1 cellular context compared by ENCODE assay signal in the genomic region with DNA sequence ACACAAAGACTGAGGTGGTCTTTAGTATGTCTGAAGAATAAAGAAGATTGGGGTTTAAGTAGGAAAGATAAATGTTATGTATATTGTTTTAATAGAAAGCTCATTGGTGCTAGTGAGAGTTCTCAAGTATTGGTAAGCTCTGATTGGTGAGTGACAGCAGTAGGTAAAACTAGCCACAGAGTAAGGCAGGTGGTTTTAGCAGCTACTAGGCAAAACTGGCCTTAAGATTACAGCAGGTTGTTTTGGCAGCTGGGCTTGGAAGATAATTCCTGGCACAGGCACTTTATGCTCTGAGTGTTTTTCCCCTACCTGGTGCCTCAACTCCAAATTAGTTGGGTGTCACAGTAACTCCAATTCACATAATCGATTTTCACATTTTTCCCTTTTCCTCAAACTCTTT.
TF ChIP-seq lines count a peak whose summit lies in the region.

No MANE protein-coding gene starts in this region.

TF ChIP-seq in H1, 55 proteins besides CTCF, POLR2A, EP300 and RAD21 (continued from another document):
- TF ChIP-seq SIN3A (conservative IDR thresholded peaks at IDR 0.05 in 1 of 2, IDR thresholded peaks at IDR 0.05 in 1 of 2; ENCODE audit: low read depth in 1 of 2, low read length in 2 of 2): no peak
- no peak for TF ChIP-seq CHD2 (IDR thresholded peaks at IDR 0.05; ENCODE audit: low read length)
- no peak for TF ChIP-seq SRF (IDR thresholded peaks at IDR 0.05; ENCODE audit: low read depth, low read length)
- TF ChIP-seq, protein P1, sequence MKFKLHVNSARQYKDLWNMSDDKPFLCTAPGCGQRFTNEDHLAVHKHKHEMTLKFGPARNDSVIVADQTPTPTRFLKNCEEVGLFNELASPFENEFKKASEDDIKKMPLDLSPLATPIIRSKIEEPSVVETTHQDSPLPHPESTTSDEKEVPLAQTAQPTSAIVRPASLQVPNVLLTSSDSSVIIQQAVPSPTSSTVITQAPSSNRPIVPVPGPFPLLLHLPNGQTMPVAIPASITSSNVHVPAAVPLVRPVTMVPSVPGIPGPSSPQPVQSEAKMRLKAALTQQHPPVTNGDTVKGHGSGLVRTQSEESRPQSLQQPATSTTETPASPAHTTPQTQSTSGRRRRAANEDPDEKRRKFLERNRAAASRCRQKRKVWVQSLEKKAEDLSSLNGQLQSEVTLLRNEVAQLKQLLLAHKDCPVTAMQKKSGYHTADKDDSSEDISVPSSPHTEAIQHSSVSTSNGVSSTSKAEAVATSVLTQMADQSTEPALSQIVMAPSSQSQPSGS (IDR thresholded peaks at IDR 0.05; ENCODE audit: low read length): no peak
- no peak for TF ChIP-seq RFX5 (IDR thresholded peaks at IDR 0.05; ENCODE audit: borderline replicate concordance, low read depth, low read length)
- no peak for TF ChIP-seq CEBPB (IDR thresholded peaks at IDR 0.05; ENCODE audit: low read depth, low read length)
- TF ChIP-seq TAF7 (optimal IDR thresholded peaks at IDR 0.05; ENCODE audit: borderline replicate concordance, low read depth, low read length): no peak
- TF ChIP-seq, protein P2, sequence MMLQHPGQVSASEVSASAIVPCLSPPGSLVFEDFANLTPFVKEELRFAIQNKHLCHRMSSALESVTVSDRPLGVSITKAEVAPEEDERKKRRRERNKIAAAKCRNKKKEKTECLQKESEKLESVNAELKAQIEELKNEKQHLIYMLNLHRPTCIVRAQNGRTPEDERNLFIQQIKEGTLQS (IDR thresholded peaks at IDR 0.05; ENCODE audit: insufficient read depth, low read depth, low read length): no peak
- no peak for TF ChIP-seq SIX5 (IDR thresholded peaks at IDR 0.05; ENCODE audit: low read depth, low read length)
- no peak for TF ChIP-seq NANOG (IDR thresholded peaks at IDR 0.05; ENCODE audit: insufficient read depth, low read depth, low read length, poor library complexity, severe bottlenecking)
- no peak for TF ChIP-seq KDM1A (IDR thresholded peaks at IDR 0.05; ENCODE audit: borderline replicate concordance, low read length)
- no peak for TF ChIP-seq RNF2 (IDR thresholded peaks at IDR 0.05; ENCODE audit: borderline replicate concordance, low read depth, low read length, missing control alignments, poor library complexity, severe bottlenecking)
- TF ChIP-seq CTBP2 (IDR thresholded peaks at IDR 0.05; ENCODE audit: borderline replicate concordance, insufficient read depth, insufficient read length, low read length): no peak
- no peak for TF ChIP-seq SP4 (IDR thresholded peaks at IDR 0.05; ENCODE audit: low read length)
- TF ChIP-seq ASH2L (IDR thresholded peaks at IDR 0.05; ENCODE audit: low read length): no peak
- TF ChIP-seq RBBP5 (IDR thresholded peaks at IDR 0.05; ENCODE audit: borderline replicate concordance, low read depth, low read length): no peak
- TF ChIP-seq, protein P3, sequence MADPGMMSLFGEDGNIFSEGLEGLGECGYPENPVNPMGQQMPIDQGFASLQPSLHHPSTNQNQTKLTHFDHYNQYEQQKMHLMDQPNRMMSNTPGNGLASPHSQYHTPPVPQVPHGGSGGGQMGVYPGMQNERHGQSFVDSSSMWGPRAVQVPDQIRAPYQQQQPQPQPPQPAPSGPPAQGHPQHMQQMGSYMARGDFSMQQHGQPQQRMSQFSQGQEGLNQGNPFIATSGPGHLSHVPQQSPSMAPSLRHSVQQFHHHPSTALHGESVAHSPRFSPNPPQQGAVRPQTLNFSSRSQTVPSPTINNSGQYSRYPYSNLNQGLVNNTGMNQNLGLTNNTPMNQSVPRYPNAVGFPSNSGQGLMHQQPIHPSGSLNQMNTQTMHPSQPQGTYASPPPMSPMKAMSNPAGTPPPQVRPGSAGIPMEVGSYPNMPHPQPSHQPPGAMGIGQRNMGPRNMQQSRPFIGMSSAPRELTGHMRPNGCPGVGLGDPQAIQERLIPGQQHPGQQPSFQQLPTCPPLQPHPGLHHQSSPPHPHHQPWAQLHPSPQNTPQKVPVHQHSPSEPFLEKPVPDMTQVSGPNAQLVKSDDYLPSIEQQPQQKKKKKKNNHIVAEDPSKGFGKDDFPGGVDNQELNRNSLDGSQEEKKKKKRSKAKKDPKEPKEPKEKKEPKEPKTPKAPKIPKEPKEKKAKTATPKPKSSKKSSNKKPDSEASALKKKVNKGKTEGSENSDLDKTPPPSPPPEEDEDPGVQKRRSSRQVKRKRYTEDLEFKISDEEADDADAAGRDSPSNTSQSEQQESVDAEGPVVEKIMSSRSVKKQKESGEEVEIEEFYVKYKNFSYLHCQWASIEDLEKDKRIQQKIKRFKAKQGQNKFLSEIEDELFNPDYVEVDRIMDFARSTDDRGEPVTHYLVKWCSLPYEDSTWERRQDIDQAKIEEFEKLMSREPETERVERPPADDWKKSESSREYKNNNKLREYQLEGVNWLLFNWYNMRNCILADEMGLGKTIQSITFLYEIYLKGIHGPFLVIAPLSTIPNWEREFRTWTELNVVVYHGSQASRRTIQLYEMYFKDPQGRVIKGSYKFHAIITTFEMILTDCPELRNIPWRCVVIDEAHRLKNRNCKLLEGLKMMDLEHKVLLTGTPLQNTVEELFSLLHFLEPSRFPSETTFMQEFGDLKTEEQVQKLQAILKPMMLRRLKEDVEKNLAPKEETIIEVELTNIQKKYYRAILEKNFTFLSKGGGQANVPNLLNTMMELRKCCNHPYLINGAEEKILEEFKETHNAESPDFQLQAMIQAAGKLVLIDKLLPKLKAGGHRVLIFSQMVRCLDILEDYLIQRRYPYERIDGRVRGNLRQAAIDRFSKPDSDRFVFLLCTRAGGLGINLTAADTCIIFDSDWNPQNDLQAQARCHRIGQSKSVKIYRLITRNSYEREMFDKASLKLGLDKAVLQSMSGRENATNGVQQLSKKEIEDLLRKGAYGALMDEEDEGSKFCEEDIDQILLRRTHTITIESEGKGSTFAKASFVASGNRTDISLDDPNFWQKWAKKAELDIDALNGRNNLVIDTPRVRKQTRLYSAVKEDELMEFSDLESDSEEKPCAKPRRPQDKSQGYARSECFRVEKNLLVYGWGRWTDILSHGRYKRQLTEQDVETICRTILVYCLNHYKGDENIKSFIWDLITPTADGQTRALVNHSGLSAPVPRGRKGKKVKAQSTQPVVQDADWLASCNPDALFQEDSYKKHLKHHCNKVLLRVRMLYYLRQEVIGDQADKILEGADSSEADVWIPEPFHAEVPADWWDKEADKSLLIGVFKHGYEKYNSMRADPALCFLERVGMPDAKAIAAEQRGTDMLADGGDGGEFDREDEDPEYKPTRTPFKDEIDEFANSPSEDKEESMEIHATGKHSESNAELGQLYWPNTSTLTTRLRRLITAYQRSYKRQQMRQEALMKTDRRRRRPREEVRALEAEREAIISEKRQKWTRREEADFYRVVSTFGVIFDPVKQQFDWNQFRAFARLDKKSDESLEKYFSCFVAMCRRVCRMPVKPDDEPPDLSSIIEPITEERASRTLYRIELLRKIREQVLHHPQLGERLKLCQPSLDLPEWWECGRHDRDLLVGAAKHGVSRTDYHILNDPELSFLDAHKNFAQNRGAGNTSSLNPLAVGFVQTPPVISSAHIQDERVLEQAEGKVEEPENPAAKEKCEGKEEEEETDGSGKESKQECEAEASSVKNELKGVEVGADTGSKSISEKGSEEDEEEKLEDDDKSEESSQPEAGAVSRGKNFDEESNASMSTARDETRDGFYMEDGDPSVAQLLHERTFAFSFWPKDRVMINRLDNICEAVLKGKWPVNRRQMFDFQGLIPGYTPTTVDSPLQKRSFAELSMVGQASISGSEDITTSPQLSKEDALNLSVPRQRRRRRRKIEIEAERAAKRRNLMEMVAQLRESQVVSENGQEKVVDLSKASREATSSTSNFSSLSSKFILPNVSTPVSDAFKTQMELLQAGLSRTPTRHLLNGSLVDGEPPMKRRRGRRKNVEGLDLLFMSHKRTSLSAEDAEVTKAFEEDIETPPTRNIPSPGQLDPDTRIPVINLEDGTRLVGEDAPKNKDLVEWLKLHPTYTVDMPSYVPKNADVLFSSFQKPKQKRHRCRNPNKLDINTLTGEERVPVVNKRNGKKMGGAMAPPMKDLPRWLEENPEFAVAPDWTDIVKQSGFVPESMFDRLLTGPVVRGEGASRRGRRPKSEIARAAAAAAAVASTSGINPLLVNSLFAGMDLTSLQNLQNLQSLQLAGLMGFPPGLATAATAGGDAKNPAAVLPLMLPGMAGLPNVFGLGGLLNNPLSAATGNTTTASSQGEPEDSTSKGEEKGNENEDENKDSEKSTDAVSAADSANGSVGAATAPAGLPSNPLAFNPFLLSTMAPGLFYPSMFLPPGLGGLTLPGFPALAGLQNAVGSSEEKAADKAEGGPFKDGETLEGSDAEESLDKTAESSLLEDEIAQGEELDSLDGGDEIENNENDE (IDR thresholded peaks at IDR 0.05; ENCODE audit: insufficient replicate concordance, low read length): no peak
- no peak for TF ChIP-seq EZH2 (IDR thresholded peaks at IDR 0.05; ENCODE audit: low read depth, low read length, severe bottlenecking)
- TF ChIP-seq BCL11A (IDR thresholded peaks at IDR 0.05; ENCODE audit: low read depth in 2 of 2, low read length in 2 of 2): no peak
